ENCODE assay signal across 13 cellular contexts in genomic region chr2:64700133-64700809, GRCh38. TPM values are rescaled to one million over a fixed set of nuclear protein-coding genes. Genes with fewer than 3 reads are reported as not detected.
DNase-seq lines count a peak whose midpoint lies in the region; ATAC-seq lines count a peak whose summit lies in the region.
"Had no signal": no experiment of that assay in that cellular context is flagged by ENCODE, and none has a peak within 500 bp of the region (broad histone marks: within the 10 kb centered on the region; RNA-seq: fewer than 3 reads in every experiment).

No MANE protein-coding gene starts in this region.

- H3K36me3 Mint-ChIP-seq in activated naive CD4-positive, alpha-beta T cell treated with anti-CD3 and anti-CD28 coated beads for 36 hours (ENCODE audit: low read depth), result no peaks in the 10 kb centered on the region
- peaks cover 28% of the 10 kb centered on the region for H3K36me3 Mint-ChIP-seq in activated T-helper 2 cell treated with anti-CD3 and anti-CD28 coated beads, Interferon-gamma antibody, Interleukin-2, Interleukin-4, amounts not matched to agents 10 μg/mL and 5 μg/mL and 100 μg/mL, durations not matched to agents 14 hours and 24 hours and 36 hours (ENCODE audit: low read depth)
- H3K36me3 Mint-ChIP-seq in stimulated activated naive CD8-positive, alpha-beta T cell treated with anti-CD3 and anti-CD28 coated beads, Interleukin-15, Interleukin-2, amounts not matched to agents 100 ng/mL and 50 ng/mL, for 24 hours (ENCODE audit: low read depth), result peaks cover 4% of the 10 kb centered on the region

- CTCF ChIA-PET in activated naive CD4-positive, alpha-beta T cell treated with anti-CD3 and anti-CD28 coated beads for 36 hours (lab: Charles Lee), result interaction anchor here (0.6 kb wide), 1 partner anchor 129 kb away, joined by 3 read pairs; no protein-coding TSS in a partner anchor

- peak overlapping the region; percentile 26 for H3K4me3 Mint-ChIP-seq in activated naive CD4-positive, alpha-beta T cell treated with anti-CD3 and anti-CD28 coated beads for 36 hours
- H3K4me3 Mint-ChIP-seq in activated T-helper 2 cell treated with anti-CD3 and anti-CD28 coated beads, Interferon-gamma antibody, Interleukin-2, Interleukin-4, amounts not matched to agents 10 μg/mL and 5 μg/mL and 100 μg/mL, durations not matched to agents 14 hours and 24 hours and 36 hours (ENCODE audit: low read depth), result peak overlapping the region; percentile 19
- peak overlapping the region; percentile 56 for H3K4me3 Mint-ChIP-seq in stimulated activated naive CD8-positive, alpha-beta T cell treated with anti-CD3 and anti-CD28 coated beads, Interleukin-15, Interleukin-2, amounts not matched to agents 100 ng/mL and 50 ng/mL, for 24 hours

- H3K27me3 Mint-ChIP-seq in activated naive CD4-positive, alpha-beta T cell treated with anti-CD3 and anti-CD28 coated beads for 36 hours (ENCODE audit: low read depth), result no peaks in the 10 kb centered on the region
- H3K27me3 Mint-ChIP-seq in activated T-helper 2 cell treated with anti-CD3 and anti-CD28 coated beads, Interferon-gamma antibody, Interleukin-2, Interleukin-4, amounts not matched to agents 10 μg/mL and 5 μg/mL and 100 μg/mL, durations not matched to agents 14 hours and 24 hours and 36 hours (ENCODE audit: low read depth), result no peaks in the 10 kb centered on the region
- no peaks in the 10 kb centered on the region for H3K27me3 Mint-ChIP-seq in stimulated activated naive CD8-positive, alpha-beta T cell treated with anti-CD3 and anti-CD28 coated beads, Interleukin-15, Interleukin-2, amounts not matched to agents 100 ng/mL and 50 ng/mL, for 24 hours

- no peak for DNase-seq in activated naive CD4-positive, alpha-beta T cell treated with anti-CD3 and anti-CD28 coated beads for 36 hours
- DNase-seq in activated naive CD4-positive, alpha-beta T cell treated with anti-CD3 and anti-CD28 coated beads, Interleukin-2, amount 50 U/mL, for 16 hours, result no peak
- DNase-seq in activated T-helper 2 cell treated with anti-CD3 and anti-CD28 coated beads, Interferon-gamma antibody, Interleukin-2, Interleukin-4, amounts not matched to agents 10 μg/mL and 5 μg/mL and 100 μg/mL, durations not matched to agents 14 hours and 24 hours and 36 hours (ENCODE audit: low spot score), result no peak
- no peak for DNase-seq in GOT3 (lab: John Stamatoyannopoulos, UW)
- DNase-seq in cerebellum (ENCODE audit: low spot score), result no peak
- no peak for DNase-seq in NK-92 treated with Interleukin-12 subunit alpha and Interleukin-12 subunit beta, amount 100 ng/mL, for 24 hours (lab: John Stamatoyannopoulos, UW)
- DNase-seq: body of pancreas, NCI-H1417 treated with DMSO at 0.1 percent for 48 hours, right lobe of liver, SK-N-SH, testis had no signal

- H3K27ac Mint-ChIP-seq in activated naive CD4-positive, alpha-beta T cell treated with anti-CD3 and anti-CD28 coated beads for 36 hours, result peak overlapping the region; percentile 88
- peak overlapping the region; percentile 84 for H3K27ac Mint-ChIP-seq in activated T-helper 2 cell treated with anti-CD3 and anti-CD28 coated beads, Interferon-gamma antibody, Interleukin-2, Interleukin-4, amounts not matched to agents 10 μg/mL and 5 μg/mL and 100 μg/mL, durations not matched to agents 14 hours and 24 hours and 36 hours
- H3K27ac Mint-ChIP-seq in stimulated activated naive CD8-positive, alpha-beta T cell treated with anti-CD3 and anti-CD28 coated beads, Interleukin-15, Interleukin-2, amounts not matched to agents 100 ng/mL and 50 ng/mL, for 24 hours, result peak overlapping the region; percentile 97

- H3K9me3 Mint-ChIP-seq in activated naive CD4-positive, alpha-beta T cell treated with anti-CD3 and anti-CD28 coated beads for 36 hours, result peaks cover 3% of the 10 kb centered on the region
- H3K9me3 Mint-ChIP-seq in activated T-helper 2 cell treated with anti-CD3 and anti-CD28 coated beads, Interferon-gamma antibody, Interleukin-2, Interleukin-4, amounts not matched to agents 10 μg/mL and 5 μg/mL and 100 μg/mL, durations not matched to agents 14 hours and 24 hours and 36 hours, result peaks cover 4% of the 10 kb centered on the region
- peaks cover 4% of the 10 kb centered on the region for H3K9me3 Mint-ChIP-seq in stimulated activated naive CD8-positive, alpha-beta T cell treated with anti-CD3 and anti-CD28 coated beads, Interleukin-15, Interleukin-2, amounts not matched to agents 100 ng/mL and 50 ng/mL, for 24 hours

- ATAC-seq in HG02870 (IDR thresholded peaks at IDR 0.05; ENCODE audit: unreplicated experiment), result peak; percentile 50
- ATAC-seq: body of pancreas had no signal

- H3K4me1 Mint-ChIP-seq in activated naive CD4-positive, alpha-beta T cell treated with anti-CD3 and anti-CD28 coated beads for 36 hours (ENCODE audit: low read depth), result peaks cover 59% of the 10 kb centered on the region
- H3K4me1 Mint-ChIP-seq in activated T-helper 2 cell treated with anti-CD3 and anti-CD28 coated beads, Interferon-gamma antibody, Interleukin-2, Interleukin-4, amounts not matched to agents 10 μg/mL and 5 μg/mL and 100 μg/mL, durations not matched to agents 14 hours and 24 hours and 36 hours (ENCODE audit: low read depth), result peaks cover 66% of the 10 kb centered on the region
- H3K4me1 Mint-ChIP-seq in stimulated activated naive CD8-positive, alpha-beta T cell treated with anti-CD3 and anti-CD28 coated beads, Interleukin-15, Interleukin-2, amounts not matched to agents 100 ng/mL and 50 ng/mL, for 24 hours (ENCODE audit: low read depth), result peaks cover 64% of the 10 kb centered on the region

- intact Hi-C loops in activated naive CD4-positive, alpha-beta T cell treated with anti-CD3 and anti-CD28 coated beads for 36 hours (cut with micrococcal nuclease), result loop anchor here (1.0 kb wide), 4 partner anchors 27 to 486 kb away; no protein-coding TSS in a partner anchor
- intact Hi-C loops in activated T-helper 2 cell treated with anti-CD3 and anti-CD28 coated beads, Interferon-gamma antibody, Interleukin-2, Interleukin-4, amounts not matched to agents 10 μg/mL and 5 μg/mL and 100 μg/mL, durations not matched to agents 14 hours and 24 hours and 36 hours (cut with micrococcal nuclease), result loop anchor here (1.0 kb wide), 1 partner anchor 93 kb away; no protein-coding TSS in a partner anchor

RNA-seq across cellular contexts. Expression of gene SERTAD2, which starts 46.6 kb away (rescaled TPM):
- total RNA-seq in activated naive CD4-positive, alpha-beta T cell treated with anti-CD3 and anti-CD28 coated beads for 36 hours, result 10 to 100 TPM; 11.4 to 11.6 TPM
- total RNA-seq in activated T-helper 2 cell treated with anti-CD3 and anti-CD28 coated beads, Interferon-gamma antibody, Interleukin-2, Interleukin-4, amounts not matched to agents 10 μg/mL and 5 μg/mL and 100 μg/mL, durations not matched to agents 14 hours and 24 hours and 36 hours, result 29.2 and 31.0 TPM in 2 replicates
- total RNA-seq in cerebellum, result 5.8 TPM
